In the genomic region with DNA sequence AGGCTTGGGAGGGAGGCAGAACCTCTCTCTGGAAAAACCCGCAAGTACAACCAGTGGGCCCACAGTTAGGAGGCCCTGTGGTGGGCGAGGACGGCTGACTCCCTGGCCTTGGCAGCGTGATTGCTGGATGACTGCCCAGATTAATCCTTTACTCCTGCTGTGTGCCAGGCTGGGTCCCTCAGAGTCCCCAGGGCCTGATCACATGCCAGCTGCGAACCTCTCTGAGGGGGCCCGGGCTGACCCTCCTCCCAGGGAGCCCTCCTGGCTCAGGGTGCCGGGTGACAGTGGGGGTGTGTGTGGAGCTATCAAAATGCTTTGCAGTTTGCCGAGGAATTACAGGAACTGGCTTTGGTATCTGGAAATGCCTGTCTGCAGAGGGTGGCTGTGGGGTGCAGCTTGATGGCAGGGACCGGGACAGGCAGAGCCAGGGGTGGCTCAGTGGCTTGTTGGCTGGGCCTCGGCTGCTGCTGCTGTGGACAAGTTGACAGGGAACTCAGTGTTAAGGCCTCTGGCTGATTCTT, we compare ENCODE assay signal across 8 cellular contexts. TPM values are rescaled to one million over a fixed set of nuclear protein-coding genes. Genes with fewer than 3 reads are reported as not detected.
DNase-seq lines count a peak whose midpoint lies in the region; ATAC-seq lines count a peak whose summit lies in the region.

No MANE protein-coding gene starts in this region.

- ATAC-seq in GM19452 (IDR thresholded peaks at IDR 0.05; ENCODE audit: unreplicated experiment) (no peak), HG02840 (IDR thresholded peaks at IDR 0.05; ENCODE audit: low FRiP score, unreplicated experiment) (no peak)

- DNase-seq in AG20443 (ENCODE audit: low spot score) (peak; percentile 53), NCI-H2081 (lab: John Stamatoyannopoulos, UW) (peak; percentile 26 to 64), dermis microvascular lymphatic vessel endothelial cell (ENCODE audit: low read depth in 2 of 2) (peak; percentile 11 to 46), myocyte (ENCODE audit: low read depth) (peak; percentile 73), iPS-NIHi7 (ENCODE audit: extremely low spot score) (no peak)
- no peak for DNase-seq in activated T-cell treated with anti-CD3 and anti-CD28 coated beads, Interleukin-2, amount 50 U/mL, for 48 hours

RNA-seq across cellular contexts. Expression of a gene that starts 48.9 kb away (rescaled TPM):
- total RNA-seq in dermis microvascular lymphatic vessel endothelial cell (77.4 and 107 TPM in 2 replicates), myocyte (64.8 and 71.8 TPM in 2 replicates)
- polyA plus RNA-seq in myocyte (2012) = 105 TPM

Comparison
In these comparisons a context has a peak if more than half of its experiments do, and no peak if none do; other contexts are left out.
1. DNase-seq: peak in AG20443 (single experiment), NCI-H2081 (2 of 2), dermis microvascular lymphatic vessel endothelial cell (2 of 2) and myocyte (single experiment); none in activated T-cell treated with anti-CD3 and anti-CD28 coated beads, Interleukin-2, amount 50 U/mL, for 48 hours (0 of 2) and iPS-NIHi7 (single experiment).